ENCODE assay signal across 9 cellular contexts in genomic region chr2:149160701-149161217, GRCh38.
DNase-seq lines count a peak whose midpoint lies in the region; ATAC-seq, FAIRE-seq and TF ChIP-seq lines count a peak whose summit lies in the region.
"Had no signal": no experiment of that assay in that cellular context is flagged by ENCODE, and none has a peak within 500 bp of the region (broad histone marks: within the 10 kb centered on the region; RNA-seq: fewer than 3 reads in every experiment).

No MANE protein-coding gene starts in this region.

- peak overlapping the region; percentile 20 for H3K4me2 ChIP-seq in smooth muscle cell

- H3K27ac ChIP-seq in CD4-positive, alpha-beta T cell (ENCODE audit: low read depth, low read length) = no peak overlapping the region
- H3K27ac ChIP-seq in smooth muscle cell (ENCODE audit: low read depth) = peak overlapping the region; percentile 72

- intact Hi-C loops in CD4-positive, alpha-beta T cell (cut with DNase I, micrococcal nuclease) = no loop called here

- H3K36me3 ChIP-seq in smooth muscle cell (ENCODE audit: low read depth) = no peaks in the 10 kb centered on the region

- TF ChIP-seq CTCF in CD4-positive, alpha-beta T cell (IDR thresholded peaks at IDR 0.05) = no peak
- TF ChIP-seq CTCF in smooth muscle cell (IDR thresholded peaks at IDR 0.05; ENCODE audit: borderline replicate concordance, insufficient read depth, poor library complexity, severe bottlenecking) (no peak), D721Med (IDR thresholded peaks at IDR 0.05; ENCODE audit: insufficient read depth, missing control alignments) (no peak)

- peaks cover 12% of the 10 kb centered on the region for H3K4me1 Mint-ChIP-seq in CD4-positive, alpha-beta T cell (ENCODE audit: low read depth)

- H3K79me2 ChIP-seq in smooth muscle cell (ENCODE audit: low read depth) = no peaks in the 10 kb centered on the region

- no peaks in the 10 kb centered on the region for H4K20me1 ChIP-seq in smooth muscle cell (ENCODE audit: low read depth)

- CTCF ChIA-PET in CD4-positive, alpha-beta T cell (lab: Charles Lee) = no interaction called here

- POLR2A ChIA-PET in CD4-positive, alpha-beta T cell (lab: Charles Lee) = no interaction called here

- no peaks in the 10 kb centered on the region for H3K9me3 ChIP-seq in CD4-positive, alpha-beta T cell (ENCODE audit: control insufficient read depth, low read length)
- H3K9me3 ChIP-seq in smooth muscle cell (replicated peaks; ENCODE audit: low read depth) = no peaks in the 10 kb centered on the region

- no peaks in the 10 kb centered on the region for H3K27me3 ChIP-seq in CD4-positive, alpha-beta T cell (ENCODE audit: control insufficient read depth, insufficient read depth, low read length)
- H3K27me3 ChIP-seq in smooth muscle cell (ENCODE audit: low read depth) = peaks cover 8% of the 10 kb centered on the region

- WGBS in smooth muscle cell (ENCODE audit: low lambda C conversion rate) = 30% methylated on average over 8 of the region's 8 CpGs

- H3K27ac Mint-ChIP-seq in CD4-positive, alpha-beta T cell = no peak overlapping the region

- H3F3A ChIP-seq in smooth muscle cell (ENCODE audit: low read depth) = peaks cover 2% of the 10 kb centered on the region

- no peak for FAIRE-seq in D721Med (lab: Jason Lieb, UNC)
- FAIRE-seq: astrocyte had no signal

- H2AFZ ChIP-seq in smooth muscle cell (ENCODE audit: low read depth) = no peak overlapping the region

- no peak overlapping the region for H3K4me3 ChIP-seq in smooth muscle cell

- no peaks in the 10 kb centered on the region for H3K9me3 Mint-ChIP-seq in CD4-positive, alpha-beta T cell

- no peak overlapping the region for H3K4me3 Mint-ChIP-seq in CD4-positive, alpha-beta T cell

- H3K4me1 ChIP-seq in smooth muscle cell (ENCODE audit: low read depth) = peaks cover 5% of the 10 kb centered on the region

- peak in 3 of 10 experiments; percentile 0 to 12 (median 0) for DNase-seq in CD4-positive, alpha-beta T cell
- DNase-seq in activated CD4-positive, alpha-beta T cell treated with anti-CD3 and anti-CD28 coated beads, Interleukin-2, amount 50 U/mL, for 1 hour = peak; percentile 6
- no peak for DNase-seq in smooth muscle cell (lab: John Stamatoyannopoulos, UW; ENCODE audit: unreplicated experiment)
- DNase-seq in NCI-H1417 (lab: John Stamatoyannopoulos, UW) = no peak
- no peak for DNase-seq in D721Med (ENCODE audit: insufficient read length, low spot score)
- no peak for DNase-seq in midbrain (lab: John Stamatoyannopoulos, UW)

- no peaks in the 10 kb centered on the region for H3K36me3 Mint-ChIP-seq in CD4-positive, alpha-beta T cell (ENCODE audit: low read depth)

- peaks cover 25% of the 10 kb centered on the region for H3K27me3 Mint-ChIP-seq in CD4-positive, alpha-beta T cell

- peak; percentile 90 for ATAC-seq in CD4-positive, alpha-beta T cell (ENCODE audit: poor library complexity)
- ATAC-seq in GM19397 (IDR thresholded peaks at IDR 0.05; ENCODE audit: unreplicated experiment) (peak; percentile 97), HG03432 (IDR thresholded peaks at IDR 0.05; ENCODE audit: unreplicated experiment) (peak; percentile 100)

- H3K9ac ChIP-seq in smooth muscle cell (ENCODE audit: low read depth) = no peak overlapping the region
